In the genomic region with DNA sequence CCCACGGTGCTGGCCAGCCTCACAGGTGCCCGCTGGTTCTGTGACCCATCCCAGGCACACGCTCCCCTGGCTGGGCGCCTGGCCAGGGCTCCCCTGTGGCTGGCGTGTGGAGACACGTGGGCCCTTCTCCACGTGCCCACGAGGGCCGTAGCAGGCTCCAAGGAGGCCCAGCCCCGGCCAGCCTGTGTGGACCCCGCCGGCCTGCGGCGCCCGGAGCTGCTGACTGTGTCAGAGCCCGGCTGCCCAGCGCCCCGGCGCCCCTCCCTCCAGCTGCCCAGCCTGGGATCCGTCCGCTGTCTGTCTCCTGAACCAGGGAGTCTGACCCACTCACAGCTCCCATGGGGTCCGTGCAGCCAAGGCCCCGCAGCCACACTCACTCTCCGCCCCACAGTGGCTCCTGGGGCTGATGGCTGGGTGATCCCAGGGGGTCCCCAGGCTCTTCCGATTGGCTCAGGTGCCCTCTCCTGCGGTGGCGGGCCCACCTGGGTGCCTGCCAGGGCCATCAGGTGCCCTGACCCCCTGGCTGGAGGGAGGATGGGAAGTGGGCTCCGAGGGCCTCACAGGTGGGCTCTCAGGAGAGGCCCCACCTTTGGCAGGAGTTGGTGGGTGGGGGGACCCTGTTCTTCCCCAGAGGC, we compare ENCODE assay signal across 20 cellular contexts. TPM values are rescaled to one million over a fixed set of nuclear protein-coding genes. Genes with fewer than 3 reads are reported as not detected.
DNase-seq lines count a peak whose midpoint lies in the region; ATAC-seq, FAIRE-seq and TF ChIP-seq lines count a peak whose summit lies in the region.
"Had no signal": no experiment of that assay in that cellular context is flagged by ENCODE, and none has a peak within 500 bp of the region (broad histone marks: within the 10 kb centered on the region; RNA-seq: fewer than 3 reads in every experiment).

No MANE protein-coding gene starts in this region.

- CTCF ChIA-PET in A549 (lab: Yijun Ruan, JAX), result interaction anchor here (1.5 to 18.4 kb wide), 3 partner anchors 10 to 37 kb away, joined by 3 to 204 read pairs (median 5); a partner anchor contains a TSS
- CTCF ChIA-PET in RWPE1 (lab: Yijun Ruan, JAX), result no interaction called here

- ATAC-seq in A549 (peak; percentile 1 to 3; a peak in 4 of 6 replicates), GM18909 (IDR thresholded peaks at IDR 0.05; ENCODE audit: poor library complexity, unreplicated experiment) (no peak)
- ATAC-seq: GM23338, HCT116, K562, PC-3 had no signal

- peak overlapping the region; percentile 61 for H2BK120ac ChIP-seq in neuronal stem cell (ENCODE audit: low read depth, low read length)

- H3K4me2 ChIP-seq in A549, result no peak overlapping the region; the same call in 2 of the 3 replicates
- no peak overlapping the region for H3K4me2 ChIP-seq in neuronal stem cell (ENCODE audit: insufficient read depth, low read length, poor library complexity, severe bottlenecking)
- H3K4me2 ChIP-seq: GM23338 had no signal

- H3K36me3 Mint-ChIP-seq in CD14-positive monocyte, result peaks cover 6 to 23% of the 10 kb centered on the region in 2 donors

- intact Hi-C loops in CD14-positive monocyte (cut with micrococcal nuclease), result no loop called here
- intact Hi-C loops in head of caudate nucleus (cut with DNase I), result no loop called here

- peaks cover 4% of the 10 kb centered on the region for H3K4me1 Mint-ChIP-seq in CD14-positive monocyte

- peak overlapping the region; percentile 94 for H2BK12ac ChIP-seq in neuronal stem cell (ENCODE audit: low read length)

- no peak overlapping the region for H4K8ac ChIP-seq in neuronal stem cell (ENCODE audit: low read depth, low read length)

- H3K18ac ChIP-seq in neuronal stem cell (ENCODE audit: low read length), result peak overlapping the region; percentile 48

- H3K9me3 Mint-ChIP-seq in CD14-positive monocyte, result peaks cover 0 to 2% (median 0%) of the 10 kb centered on the region in 7 donors
- H3K9me3 Mint-ChIP-seq: GM23338 had no signal

- H3K36me3 ChIP-seq in neuronal stem cell (replicated peaks in 1 of 2; ENCODE audit: control insufficient read depth in 2 of 2, insufficient read depth in 2 of 2, low read length in 2 of 2), result no peaks in the 10 kb centered on the region

- peaks cover 0 to 6% (median 3%) of the 10 kb centered on the region in 3 experiments for H3K27me3 ChIP-seq in neuronal stem cell (ENCODE audit: control insufficient read depth in 3 of 3, insufficient read depth in 3 of 3, low read depth in 1 of 3, low read length in 3 of 3)

- 85% methylated on average over 17 of the region's 28 CpGs for WGBS in A549 (ENCODE audit: missing lambda C conversion rate)
- WGBS in neuronal stem cell (ENCODE audit: extremely low coverage in 2 of 2, insufficient read length in 2 of 2, insufficient replicate concordance in 1 of 2), 2 donors, result no CpG with 5 or more reads among the region's 28 CpGs

- FAIRE-seq in A549 (lab: Jason Lieb, UNC), result no peak
- FAIRE-seq: G401.6, K562 had no signal

- peaks cover 4% of the 10 kb centered on the region for H3K79me1 ChIP-seq in neuronal stem cell (ENCODE audit: low read depth, low read length)

- peak overlapping the region; percentile 97 to 98; a peak in 5 of 6 replicates for H3K27ac ChIP-seq in A549
- H3K27ac ChIP-seq in RWPE1, result peak overlapping the region; percentile 52
- no peak overlapping the region for H3K27ac ChIP-seq in neuronal stem cell (replicated peaks; ENCODE audit: low read length)
- H3K27ac ChIP-seq: C4-2B had no signal

- H3K9me3 ChIP-seq in A549 (no peaks in the 10 kb centered on the region), neuronal stem cell (replicated peaks in 1 of 2; ENCODE audit: control insufficient read depth in 2 of 2, insufficient read depth in 1 of 2, low read depth in 1 of 2, low read length in 2 of 2) (peaks cover 0 to 3% of the 10 kb centered on the region in 2 donors)

- H2BK5ac ChIP-seq in neuronal stem cell (ENCODE audit: low read length), result no peak overlapping the region

- H3K9ac ChIP-seq in neuronal stem cell (ENCODE audit: low read depth, low read length, poor library complexity), result no peak overlapping the region

- H2BK15ac ChIP-seq in neuronal stem cell (ENCODE audit: low read length), result no peak overlapping the region

- TF ChIP-seq POLR2A in A549 (IDR thresholded peaks at IDR 0.05; ENCODE audit: low read length), result no peak

- peak overlapping the region; percentile 23 for H3K4ac ChIP-seq in neuronal stem cell (ENCODE audit: low read length)

- H3K4me3 Mint-ChIP-seq in CD14-positive monocyte, result no peak overlapping the region
- H3K4me3 Mint-ChIP-seq: GM23338 had no signal

- H3K27me3 Mint-ChIP-seq in CD14-positive monocyte (ENCODE audit: low read depth in 3 of 3), result no peaks in the 10 kb centered on the region

- no peak for TF ChIP-seq RAD21 in A549 (conservative IDR thresholded peaks at IDR 0.05 in 1 of 2, IDR thresholded peaks at IDR 0.05 in 1 of 2)

- H4K91ac ChIP-seq in neuronal stem cell (ENCODE audit: low read depth, low read length, poor library complexity), result no peak overlapping the region

- H2AFZ ChIP-seq in neuronal stem cell (ENCODE audit: low read length), result no peak overlapping the region
- H2AFZ ChIP-seq: GM23338 had no signal

- no peak overlapping the region for H3K27ac Mint-ChIP-seq in CD14-positive monocyte
- H3K27ac Mint-ChIP-seq: GM23338 had no signal

- no peak overlapping the region for H3K23ac ChIP-seq in neuronal stem cell (ENCODE audit: low read depth, low read length, poor library complexity)

- no peak overlapping the region for H3K4me3 ChIP-seq in A549
- H3K4me3 ChIP-seq in neuronal stem cell (ENCODE audit: low read length in 2 of 2), result no peak overlapping the region
- H3K4me3 ChIP-seq: GM23338, K562 had no signal

- peak overlapping the region; percentile 92 for H2AK5ac ChIP-seq in neuronal stem cell (ENCODE audit: low read depth, low read length)

- H3K14ac ChIP-seq in neuronal stem cell (ENCODE audit: low read length), result no peak overlapping the region

- DNase-seq in A549 (ENCODE audit: low read depth in 1 of 2, low spot score in 1 of 2) (peak in 1 of 2 experiments; percentile 59), CD14-positive monocyte (ENCODE audit: low spot score) (peak; percentile 44), RWPE1 (ENCODE audit: low spot score) (no peak), neuronal stem cell (ENCODE audit: low spot score) (no peak), head of caudate nucleus (no peak)
- DNase-seq in activated CD4-positive, alpha-beta T cell treated with anti-CD3 and anti-CD28 coated beads, Interleukin-2, amount 50 U/mL, for 1 hour, result no peak
- DNase-seq: DMS 273 treated with DMSO at 0.1 percent for 48 hours, DND-41, NCI-H1105 treated with DMSO at 0.1 percent for 48 hours, NCI-H1694 treated with DMSO at 0.1 percent for 48 hours, NCI-H2107, NCI-H510A treated with DMSO at 0.1 percent for 48 hours, NCI-H774, PC-3 had no signal

- H3K4me1 ChIP-seq in A549, result peaks cover 67% of the 10 kb centered on the region
- H3K4me1 ChIP-seq in neuronal stem cell (ENCODE audit: control insufficient read depth in 2 of 2, insufficient read depth in 1 of 2, low read depth in 1 of 2, low read length in 2 of 2), result peaks cover 0 to 4% of the 10 kb centered on the region in 2 donors

- no peak for TF ChIP-seq EP300 in A549 (IDR thresholded peaks at IDR 0.05)

- POLR2A ChIA-PET in A549 (lab: Yijun Ruan, JAX), result interaction anchor here (4.3 kb wide), 1 partner anchor 9 kb away, joined by 24 read pairs; a partner anchor contains a TSS
- POLR2A ChIA-PET in RWPE1 (lab: Yijun Ruan, JAX; ENCODE audit: low non-redundant PET), result no interaction called here

- TF ChIP-seq CTCF in A549 (IDR thresholded peaks at IDR 0.05) (no peak), CD14-positive monocyte (IDR thresholded peaks at IDR 0.05) (no peak), RWPE1 (conservative IDR thresholded peaks at IDR 0.05; ENCODE audit: low read depth) (no peak)

TF ChIP-seq in A549, 52 proteins besides CTCF, POLR2A, EP300 and RAD21 (continues in another document):
- TF ChIP-seq MAZ (IDR thresholded peaks at IDR 0.05; ENCODE audit: borderline replicate concordance, low read depth, low read length), result no peak

RNA-seq across cellular contexts. Expression of a gene that starts 9.6 kb away (rescaled TPM):
- polyA plus RNA-seq in A549 (2011; rRNA removed) (18.4 and 22.0 TPM in 2 replicates), A549 (2017; fragmentation: RNase III; extraction: RNeasy Plus Mini Kit Qiagen cat#74134 plus additional on column Dnase treatment) (14.3 to 16.1 TPM (median 15.8 TPM) in 3 replicates), CD14-positive monocyte (not detected)
- 22.6 and 32.6 TPM in 2 replicates for polyA plus RNA-seq in A549 (2012; cell fraction: cytosol; rRNA removed)
- 86.6 and 140 TPM in 2 replicates for polyA plus RNA-seq in A549 (2012; cell fraction: nucleus; rRNA removed)
- polyA minus RNA-seq in A549 (2011; rRNA and poly(A)+ RNA removed), result 51.8 and 53.5 TPM in 2 replicates
- 0.32 TPM for polyA plus RNA-seq in neuronal stem cell (2013, experiment 1 of 2)
- 0.28 TPM for polyA plus RNA-seq in neuronal stem cell (2013, experiment 2 of 2)

RNA-seq across cellular contexts. Expression of a gene that starts 15.9 kb away (rescaled TPM):
- polyA plus RNA-seq in A549 (2011; rRNA removed) (61.0 and 67.9 TPM in 2 replicates), A549 (2017; fragmentation: RNase III; extraction: RNeasy Plus Mini Kit Qiagen cat#74134 plus additional on column Dnase treatment) (93.1 to 106 TPM (median 101 TPM) in 3 replicates), CD14-positive monocyte (under 1 TPM; 0.30 to 0.48 TPM)
- polyA plus RNA-seq in A549 (2012; cell fraction: cytosol; rRNA removed), result 47.0 and 67.0 TPM in 2 replicates
- 433 and 488 TPM in 2 replicates for polyA plus RNA-seq in A549 (2012; cell fraction: nucleus; rRNA removed)
- 25.5 and 36.5 TPM in 2 replicates for polyA minus RNA-seq in A549 (2011; rRNA and poly(A)+ RNA removed)
- polyA plus RNA-seq in neuronal stem cell (2013, experiment 1 of 2), result 4.4 TPM
- 4.1 TPM for polyA plus RNA-seq in neuronal stem cell (2013, experiment 2 of 2)

RNA-seq across cellular contexts. Expression of a gene that starts 23.4 kb away (rescaled TPM):
- 83.9 and 89.3 TPM in 2 replicates for polyA plus RNA-seq in A549 (2011; rRNA removed)
- 158 and 161 TPM in 2 replicates for polyA plus RNA-seq in A549 (2012; cell fraction: cytosol; rRNA removed)
- 102 and 111 TPM in 2 replicates for polyA plus RNA-seq in A549 (2012; cell fraction: nucleus; rRNA removed)
- 75.9 to 81.0 TPM (median 78.3 TPM) in 3 replicates for polyA plus RNA-seq in A549 (2017; fragmentation: RNase III; extraction: RNeasy Plus Mini Kit Qiagen cat#74134 plus additional on column Dnase treatment)
- polyA minus RNA-seq in A549 (2011; rRNA and poly(A)+ RNA removed), result 22.6 and 32.9 TPM in 2 replicates
- polyA plus RNA-seq in CD14-positive monocyte, result 10 to 100 TPM; 34.5 to 38.8 TPM
- polyA plus RNA-seq in neuronal stem cell (2013, experiment 1 of 2), result 16.9 TPM
- polyA plus RNA-seq in neuronal stem cell (2013, experiment 2 of 2), result 15.7 TPM

RNA-seq across cellular contexts. Expression of a gene that starts 42.2 kb away (rescaled TPM):
- polyA plus RNA-seq in A549 (2011; rRNA removed) (14.6 and 18.4 TPM in 2 replicates), A549 (2017; fragmentation: RNase III; extraction: RNeasy Plus Mini Kit Qiagen cat#74134 plus additional on column Dnase treatment) (48.0 to 48.7 TPM (median 48.1 TPM) in 3 replicates), CD14-positive monocyte (1 to 10 TPM; 5.5 to 7.3 TPM)
- polyA plus RNA-seq in A549 (2012; cell fraction: cytosol; rRNA removed), result 50.9 and 73.0 TPM in 2 replicates
- polyA plus RNA-seq in A549 (2012; cell fraction: nucleus; rRNA removed), result 263 and 419 TPM in 2 replicates
- polyA minus RNA-seq in A549 (2011; rRNA and poly(A)+ RNA removed), result 28.4 and 51.5 TPM in 2 replicates
- polyA plus RNA-seq in neuronal stem cell (2013, experiment 1 of 2), result 25.3 TPM
- polyA plus RNA-seq in neuronal stem cell (2013, experiment 2 of 2), result 24.4 TPM

Comparison
In these comparisons a context has a peak if more than half of its experiments do, and no peak if none do; other contexts are left out.
1. RNA of a gene that starts 9.6 kb away (polyA plus RNA-seq): 14.3 to 140 TPM in A549; not detected in CD14-positive monocyte; every median in the first group is over 10 times any median in the second.
2. RNA of a gene that starts 15.9 kb away (polyA plus RNA-seq): 47.0 to 488 TPM in A549; 0.30 to 0.48 TPM in CD14-positive monocyte; every median in the first group is over 10 times any median in the second.